8 cellular contexts compared by ENCODE assay signal in the genomic region with DNA sequence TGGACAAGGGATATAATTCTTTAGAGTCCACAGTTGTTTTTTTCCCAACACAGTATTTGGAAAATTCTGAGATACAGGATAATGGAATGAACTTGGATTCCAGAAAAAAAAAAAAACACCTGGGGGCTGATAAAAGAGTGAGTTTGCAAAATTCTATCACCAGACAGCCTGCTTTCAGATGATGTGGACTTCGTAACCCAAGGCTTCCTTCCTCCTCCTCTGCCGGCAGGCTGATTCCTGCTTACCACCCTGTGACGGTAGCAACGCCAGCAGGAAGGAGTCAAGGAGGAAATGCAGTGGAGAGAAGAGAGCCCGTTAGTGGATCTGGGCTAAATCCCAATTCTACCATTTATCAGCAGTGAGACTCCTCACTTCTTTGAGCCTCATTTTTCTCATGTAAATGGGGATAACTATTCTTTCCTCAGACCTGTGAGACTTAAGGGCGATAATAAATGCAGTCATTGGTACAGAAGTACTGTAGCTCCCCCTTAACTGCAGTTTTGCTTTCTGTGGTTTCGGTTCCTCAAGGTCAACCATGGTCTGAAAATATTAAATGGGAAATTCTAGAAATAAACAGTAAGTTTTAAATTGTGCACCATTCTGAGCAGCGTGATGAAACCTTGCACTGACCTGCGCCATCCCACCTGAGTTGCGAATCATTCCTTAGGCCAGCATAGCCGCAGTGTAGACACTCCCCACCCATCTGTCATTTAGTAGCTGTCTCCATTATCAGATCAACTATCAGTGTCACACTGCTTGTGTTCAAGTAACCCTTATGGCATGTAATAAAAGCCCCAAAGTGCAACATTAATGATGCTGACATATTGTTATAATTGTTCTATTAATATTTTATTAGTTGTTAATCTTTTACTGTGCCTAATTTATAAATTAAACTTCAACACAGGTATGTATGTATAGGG.
DNase-seq lines count a peak whose midpoint lies in the region; ATAC-seq and TF ChIP-seq lines count a peak whose summit lies in the region.

No MANE protein-coding gene starts in this region.

- WGBS in spleen, 5 donors, result 45 to 49% (median 46%) methylated on average over 11 of the region's 11 CpGs

- no peak for TF ChIP-seq POLR2A in spleen (IDR thresholded peaks at IDR 0.05)

- no peak overlapping the region for H3K4me2 ChIP-seq in PC-9

- 0 out of 2 replicates have a peak, but pooled peaks cover 4% of the 10 kb centered on the region for H3K4me1 ChIP-seq in PC-9 (replicated peaks; ENCODE audit: insufficient read depth)
- H3K4me1 ChIP-seq in spleen, result peaks cover 0 to 28% (median 15%) of the 10 kb centered on the region in 6 donors

- H3K36me3 ChIP-seq in PC-9 (ENCODE audit: low read depth) (no peaks in the 10 kb centered on the region), spleen (peaks cover 0 to 8% (median under 1%) of the 10 kb centered on the region in 6 donors)

- H3K9me3 ChIP-seq in PC-9 (ENCODE audit: insufficient read depth, low read depth) (no peaks in the 10 kb centered on the region), spleen (no peaks in the 10 kb centered on the region)

- POLR2A ChIA-PET in PC-9 (lab: Charles Lee; ENCODE audit: unreplicated experiment), result interaction anchor here (1.0 kb wide), 1 partner anchor 170 kb away, joined by 10 read pairs; no protein-coding TSS in a partner anchor

- no peak overlapping the region for H2AFZ ChIP-seq in PC-9

- intact Hi-C loops in PC-9 (cut with micrococcal nuclease; ENCODE audit: unreplicated experiment), result loop anchor here (1.0 kb wide), 1 partner anchor 28 kb away; no protein-coding TSS in a partner anchor
- intact Hi-C loops in spleen (cut with DNase I; ENCODE audit: low total_unique reads), result no loop called here

- H3K27me3 ChIP-seq in PC-9 (ENCODE audit: insufficient read depth, low read depth) (no peaks in the 10 kb centered on the region), spleen (replicated peaks in 1 of 7) (no peaks in the 10 kb centered on the region)

- no peaks in the 10 kb centered on the region for H3K79me2 ChIP-seq in PC-9 (ENCODE audit: low read depth)

- ATAC-seq in GM19328 (IDR thresholded peaks at IDR 0.05; ENCODE audit: unreplicated experiment) (peak; percentile 86), HG03039 (IDR thresholded peaks at IDR 0.05; ENCODE audit: unreplicated experiment) (peak; percentile 85)

- H3F3A ChIP-seq in PC-9 (ENCODE audit: insufficient read depth, low read depth), result no peaks in the 10 kb centered on the region

- TF ChIP-seq CTCF in PC-9 (conservative IDR thresholded peaks at IDR 0.05) (no peak), spleen (IDR thresholded peaks at IDR 0.05 in 8 of 11, conservative IDR thresholded peaks at IDR 0.05 in 3 of 11) (no peak)

- TSS peak; percentile 93 for BruUV-seq in PC-9 (replicated peaks; lab: Mats Ljungman, UMichigan)

- CTCF ChIA-PET in PC-9 (lab: Charles Lee), result no interaction called here

- DNase-seq in PC-9 (peak in 1 of 2 experiments; percentile 29), spleen (no peak), NCI-H1694 (lab: John Stamatoyannopoulos, UW) (no peak), T1000 (lab: John Stamatoyannopoulos, UW) (no peak), superior temporal gyrus (ENCODE audit: extremely low spot score) (no peak), foreskin melanocyte (no peak)

- H3K9me2 ChIP-seq in PC-9 (ENCODE audit: insufficient read depth), result no peaks in the 10 kb centered on the region

- H3K27ac ChIP-seq in PC-9 (0 out of 2 replicates have a peak overlapping the region, but pooled peaks have one; percentile 23), spleen (peak overlapping the region in 6 of 8 donors; percentile 44 to 75 (median 54))

- H3K4me3 ChIP-seq in PC-9, result no peak overlapping the region
- H3K4me3 ChIP-seq in spleen, result peak overlapping the region in 2 of 8 donors; percentile 19 to 56

- H4K20me1 ChIP-seq in PC-9 (ENCODE audit: insufficient read depth), result no peaks in the 10 kb centered on the region
